In genomic region chr21:34796518-34797201, GRCh38 we compare ENCODE assay signal across 9 cellular contexts.
A peak's percentile ranks its signal among the peaks of the same experiment; 100 is the strongest.
DNase-seq lines count a peak whose midpoint lies in the region; ATAC-seq lines count a peak whose summit lies in the region.
"Had no signal": no experiment of that assay in that cellular context is flagged by ENCODE, and none has a peak within 500 bp of the region (broad histone marks: within the 10 kb centered on the region; RNA-seq: fewer than 3 reads in every experiment).

No MANE protein-coding gene starts in this region.

- peak overlapping the region; percentile 100 for H3K27ac ChIP-seq in epithelial cell of prostate

- ATAC-seq in HG02763 (IDR thresholded peaks at IDR 0.05; ENCODE audit: unreplicated experiment), result no peak

- DNase-seq in ELF-1 (ENCODE audit: low read depth, low spot score) (peak; percentile 87), NCI-H2171 treated with DMSO at 0.1 percent for 48 hours (lab: John Stamatoyannopoulos, UW) (peak; percentile 96), epithelial cell of prostate (ENCODE audit: low read depth, low spot score) (no peak), occipital lobe (lab: John Stamatoyannopoulos, UW) (peak; percentile 20), HuH-7.5 (ENCODE audit: low spot score) (no peak)
- DNase-seq in activated CD4-positive, alpha-beta T cell treated with anti-CD3 and anti-CD28 coated beads for 48 hours, result no peak
- no peak for DNase-seq in stimulated activated CD4-positive, alpha-beta T cell treated with anti-CD3 and anti-CD28 coated beads, Interleukin-4, amount 100 ng/mL, for 24 hours
- DNase-seq: stimulated activated CD4-positive, alpha-beta T cell treated with anti-CD3 and anti-CD28 coated beads, Interleukin-2, amount 100 ng/mL, for 48 hours had no signal

Comparison
In these comparisons a context has a peak if more than half of its experiments do, and no peak if none do; other contexts are left out.
1. DNase-seq: peak in ELF-1 (single experiment), NCI-H2171 treated with DMSO at 0.1 percent for 48 hours (single experiment) and occipital lobe (single experiment); none in epithelial cell of prostate (single experiment), HuH-7.5 (single experiment), activated CD4-positive, alpha-beta T cell treated with anti-CD3 and anti-CD28 coated beads for 48 hours (single experiment) and stimulated activated CD4-positive, alpha-beta T cell treated with anti-CD3 and anti-CD28 coated beads, Interleukin-4, amount 100 ng/mL, for 24 hours (single experiment).